In genomic region chr10:22429981-22430421, GRCh38 we compare ENCODE assay signal across 24 cellular contexts.
DNase-seq lines count a peak whose midpoint lies in the region; ATAC-seq and TF ChIP-seq lines count a peak whose summit lies in the region.
"Had no signal": no experiment of that assay in that cellular context is flagged by ENCODE, and none has a peak within 500 bp of the region (broad histone marks: within the 10 kb centered on the region; RNA-seq: fewer than 3 reads in every experiment).

No MANE protein-coding gene starts in this region.

- no peak for TF ChIP-seq CTCF in OCI-LY3 (IDR thresholded peaks at IDR 0.05; ENCODE audit: low read depth, low read length)

- H3K4me1 Mint-ChIP-seq in activated naive CD8-positive, alpha-beta T cell treated with anti-CD3 and anti-CD28 coated beads, Interleukin-2, amount 50 U/mL, for 24 hours = peaks cover 29% of the 10 kb centered on the region
- H3K4me1 Mint-ChIP-seq in activated naive CD8-positive, alpha-beta T cell treated with anti-CD3 and anti-CD28 coated beads for 36 hours = peaks cover 16% of the 10 kb centered on the region
- peaks cover 17% of the 10 kb centered on the region for H3K4me1 Mint-ChIP-seq in activated CD4-positive, alpha-beta memory T cell treated with anti-CD3 and anti-CD28 coated beads for 36 hours (ENCODE audit: low read depth)
- H3K4me1 Mint-ChIP-seq: naive B cell had no signal

- no peaks in the 10 kb centered on the region for H4K20me1 ChIP-seq in OCI-LY3 (ENCODE audit: insufficient read depth, low read length)

- no peak overlapping the region for H2AFZ ChIP-seq in OCI-LY3 (ENCODE audit: low read depth, low read length)

- H3K9me3 ChIP-seq in OCI-LY3 (ENCODE audit: insufficient read depth, low read length) = no peaks in the 10 kb centered on the region
- H3K9me3 ChIP-seq: BE2C, colonic mucosa, right atrium auricular region had no signal

- no peaks in the 10 kb centered on the region for H3K36me3 Mint-ChIP-seq in activated naive CD8-positive, alpha-beta T cell treated with anti-CD3 and anti-CD28 coated beads, Interleukin-2, amount 50 U/mL, for 24 hours (ENCODE audit: low read depth)
- H3K36me3 Mint-ChIP-seq in activated naive CD8-positive, alpha-beta T cell treated with anti-CD3 and anti-CD28 coated beads for 36 hours = no peaks in the 10 kb centered on the region
- H3K36me3 Mint-ChIP-seq in activated CD4-positive, alpha-beta memory T cell treated with anti-CD3 and anti-CD28 coated beads for 36 hours = no peaks in the 10 kb centered on the region
- H3K36me3 Mint-ChIP-seq: brain, memory B cell, naive B cell had no signal

- H3K79me2 ChIP-seq in OCI-LY3 (ENCODE audit: low read length) = no peaks in the 10 kb centered on the region

- H3K27ac ChIP-seq in OCI-LY3 (ENCODE audit: low read length) = no peak overlapping the region
- H3K27ac ChIP-seq: colonic mucosa, right atrium auricular region, SK-N-MC had no signal

- no peak overlapping the region for H3K27ac Mint-ChIP-seq in activated naive CD8-positive, alpha-beta T cell treated with anti-CD3 and anti-CD28 coated beads, Interleukin-2, amount 50 U/mL, for 24 hours
- H3K27ac Mint-ChIP-seq in activated naive CD8-positive, alpha-beta T cell treated with anti-CD3 and anti-CD28 coated beads for 36 hours = no peak overlapping the region
- no peak overlapping the region for H3K27ac Mint-ChIP-seq in activated CD4-positive, alpha-beta memory T cell treated with anti-CD3 and anti-CD28 coated beads for 36 hours
- H3K27ac Mint-ChIP-seq: endodermal cell, memory B cell, naive B cell had no signal

- CTCF ChIA-PET in activated CD4-positive, alpha-beta memory T cell treated with anti-CD3 and anti-CD28 coated beads for 36 hours (lab: Charles Lee) = interaction anchor here (1.0 kb wide), 1 partner anchor 59 kb away, joined by 3 read pairs; no protein-coding TSS in a partner anchor

- peak; percentile 20 for DNase-seq in activated naive CD8-positive, alpha-beta T cell treated with anti-CD3 and anti-CD28 coated beads, Interleukin-2, amount 50 U/mL, for 24 hours
- no peak for DNase-seq in activated naive CD8-positive, alpha-beta T cell treated with anti-CD3 and anti-CD28 coated beads for 36 hours
- DNase-seq in iPS-NIHi7 (ENCODE audit: extremely low spot score) (peak; percentile 18), cerebellar nuclear complex (lab: John Stamatoyannopoulos, UW) (no peak), kidney tubule cell (ENCODE audit: low spot score) (no peak)
- DNase-seq in activated CD4-positive, alpha-beta memory T cell treated with anti-CD3 and anti-CD28 coated beads for 36 hours = no peak
- DNase-seq: activated CD4-positive, alpha-beta T cell treated with anti-CD3 and anti-CD28 coated beads, Interleukin-2, amount 50 U/mL, for 1 hour; activated effector memory CD4-positive, alpha-beta T cell treated with anti-CD3 and anti-CD28 coated beads, Interleukin-2, amount 50 U/mL, for 16 hours; BE2C; colonic mucosa; endodermal cell; KG1; MV-4-11; naive B cell; NCI-H187 treated with DMSO at 0.1 percent for 48 hours; NCI-H345; stimulated activated CD4-positive, alpha-beta T cell treated with anti-CD3 and anti-CD28 coated beads, Interleukin-12 subunit alpha, Interleukin-12 subunit beta, amount 100 ng/mL, for 4 hours; stimulated activated CD4-positive, alpha-beta T cell treated with anti-CD3 and anti-CD28 coated beads, Interleukin-4, amount 100 ng/mL, for 4 hours had no signal

- peak overlapping the region; percentile 5; the same call in 1 of the 2 replicates for H3K4me2 ChIP-seq in OCI-LY3 (ENCODE audit: low read length)

- H3K4me1 ChIP-seq in OCI-LY3 (ENCODE audit: low read length) = peaks cover 3% of the 10 kb centered on the region; the same call in 1 of the 2 replicates
- H3K4me1 ChIP-seq: colonic mucosa, right atrium auricular region had no signal

- no peaks in the 10 kb centered on the region for H3K9me3 Mint-ChIP-seq in activated naive CD8-positive, alpha-beta T cell treated with anti-CD3 and anti-CD28 coated beads, Interleukin-2, amount 50 U/mL, for 24 hours
- H3K9me3 Mint-ChIP-seq in activated naive CD8-positive, alpha-beta T cell treated with anti-CD3 and anti-CD28 coated beads for 36 hours = no peaks in the 10 kb centered on the region
- no peaks in the 10 kb centered on the region for H3K9me3 Mint-ChIP-seq in activated CD4-positive, alpha-beta memory T cell treated with anti-CD3 and anti-CD28 coated beads for 36 hours
- H3K9me3 Mint-ChIP-seq: endodermal cell, memory B cell had no signal

- H3K4me3 ChIP-seq in OCI-LY3 (ENCODE audit: low read length) = no peak overlapping the region
- H3K4me3 ChIP-seq: colonic mucosa, right atrium auricular region, SK-N-MC had no signal

- no peak overlapping the region for H3K9ac ChIP-seq in OCI-LY3 (ENCODE audit: low read length)

- H3K27me3 ChIP-seq in OCI-LY3 (ENCODE audit: low read depth, low read length) = peaks cover 20% of the 10 kb centered on the region; the same call in 1 of the 2 replicates
- H3K27me3 ChIP-seq: BE2C, colonic mucosa, right atrium auricular region had no signal

- intact Hi-C loops in activated CD4-positive, alpha-beta memory T cell treated with anti-CD3 and anti-CD28 coated beads for 36 hours (cut with micrococcal nuclease) = loop anchor here (10.0 kb wide), 4 partner anchors 225 to 915 kb away; partner anchors contain the start of gene PIP4K2A

- H3K4me3 Mint-ChIP-seq in activated naive CD8-positive, alpha-beta T cell treated with anti-CD3 and anti-CD28 coated beads, Interleukin-2, amount 50 U/mL, for 24 hours = no peak overlapping the region
- H3K4me3 Mint-ChIP-seq in activated naive CD8-positive, alpha-beta T cell treated with anti-CD3 and anti-CD28 coated beads for 36 hours = no peak overlapping the region
- H3K4me3 Mint-ChIP-seq in activated CD4-positive, alpha-beta memory T cell treated with anti-CD3 and anti-CD28 coated beads for 36 hours = no peak overlapping the region
- H3K4me3 Mint-ChIP-seq: endodermal cell, memory B cell had no signal

- ATAC-seq in activated naive CD8-positive, alpha-beta T cell treated with anti-CD3 and anti-CD28 coated beads, Interleukin-2, amount 50 U/mL, for 24 hours = peak; percentile 80
- no peak for ATAC-seq in GM19467 (IDR thresholded peaks at IDR 0.05; ENCODE audit: unreplicated experiment)

- H3K36me3 ChIP-seq in OCI-LY3 (replicated peaks; ENCODE audit: low read depth, low read length) = no peaks in the 10 kb centered on the region
- H3K36me3 ChIP-seq: BE2C, colonic mucosa, right atrium auricular region had no signal

- POLR2A ChIA-PET in activated CD4-positive, alpha-beta memory T cell treated with anti-CD3 and anti-CD28 coated beads for 36 hours (lab: Charles Lee) = no interaction called here

- H3K27me3 Mint-ChIP-seq in activated naive CD8-positive, alpha-beta T cell treated with anti-CD3 and anti-CD28 coated beads, Interleukin-2, amount 50 U/mL, for 24 hours = peaks cover 22% of the 10 kb centered on the region
- H3K27me3 Mint-ChIP-seq in activated naive CD8-positive, alpha-beta T cell treated with anti-CD3 and anti-CD28 coated beads for 36 hours = peaks cover 37% of the 10 kb centered on the region
- peaks cover 14% of the 10 kb centered on the region for H3K27me3 Mint-ChIP-seq in activated CD4-positive, alpha-beta memory T cell treated with anti-CD3 and anti-CD28 coated beads for 36 hours

Comparison
In these comparisons a context has a peak if more than half of its experiments do, and no peak if none do; other contexts are left out.
1. DNase-seq: peak in activated naive CD8-positive, alpha-beta T cell treated with anti-CD3 and anti-CD28 coated beads, Interleukin-2, amount 50 U/mL, for 24 hours (single experiment) and iPS-NIHi7 (single experiment); none in activated naive CD8-positive, alpha-beta T cell treated with anti-CD3 and anti-CD28 coated beads for 36 hours (single experiment), cerebellar nuclear complex (0 of 2), activated CD4-positive, alpha-beta memory T cell treated with anti-CD3 and anti-CD28 coated beads for 36 hours (single experiment) and kidney tubule cell (single experiment).